28 cellular contexts compared by ENCODE assay signal in the genomic region with DNA sequence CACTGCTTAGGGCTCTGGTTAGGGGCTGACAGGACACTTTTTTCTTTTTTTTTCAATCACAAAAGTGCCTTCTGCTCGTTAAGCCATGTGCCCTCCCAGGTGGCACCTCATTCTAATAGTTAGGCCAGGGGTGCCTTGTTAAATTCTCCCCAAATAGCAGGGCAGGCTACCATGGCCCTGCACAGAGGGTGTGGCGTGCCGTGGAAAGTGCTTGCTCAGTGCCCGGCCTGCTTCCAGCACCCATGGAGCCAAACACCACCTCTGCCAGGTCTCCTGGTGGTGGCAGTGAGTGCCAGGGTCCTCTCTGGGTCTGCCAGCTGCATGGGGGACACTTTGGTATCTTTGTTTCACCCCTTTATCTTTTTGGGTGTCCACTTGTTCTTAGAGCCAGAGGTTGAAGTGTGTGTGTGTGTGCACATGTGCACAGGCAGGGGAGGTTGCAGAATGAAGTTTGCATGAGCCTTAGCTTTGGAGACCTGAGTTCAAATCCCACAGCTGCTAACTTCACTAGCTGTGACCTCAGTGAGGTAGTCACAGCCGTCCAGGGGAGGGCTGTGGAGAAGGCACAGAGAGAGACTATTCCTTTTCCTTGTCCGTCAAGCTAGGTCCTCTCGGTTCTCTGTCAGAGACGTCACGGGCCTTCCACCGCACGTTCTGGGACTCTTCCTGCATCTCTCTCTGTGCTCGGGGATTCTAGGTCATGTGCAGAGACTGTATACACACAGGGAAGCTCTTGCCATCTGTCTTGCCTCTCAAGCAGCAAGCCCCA. TPM values are rescaled to one million over a fixed set of nuclear protein-coding genes. Genes with fewer than 3 reads are reported as not detected.
DNase-seq lines count a peak whose midpoint lies in the region; TF ChIP-seq lines count a peak whose summit lies in the region.
"Had no signal": no experiment of that assay in that cellular context is flagged by ENCODE, and none has a peak within 500 bp of the region (broad histone marks: within the 10 kb centered on the region; RNA-seq: fewer than 3 reads in every experiment).

No MANE protein-coding gene starts in this region.

- TF ChIP-seq CTCF in CD14-positive monocyte (IDR thresholded peaks at IDR 0.05) (no peak), glutamatergic neuron (IDR thresholded peaks at IDR 0.05; ENCODE audit: partially characterized antibody, unreplicated experiment) (no peak)

- H3K9ac ChIP-seq in NT2/D1 (ENCODE audit: insufficient read length, low read depth): peak overlapping the region; percentile 12
- H3K9ac ChIP-seq: BLaER1 treated with 17β-estradiol and CSF1 and Interleukin-3, amounts not matched to agents 10 nM and 100 nM had no signal

- H3K4me1 Mint-ChIP-seq in CD14-positive monocyte: peaks cover 6% of the 10 kb centered on the region
- peaks cover 35% of the 10 kb centered on the region for H3K4me1 Mint-ChIP-seq in glutamatergic neuron (ENCODE audit: low read depth, unreplicated experiment)
- peaks cover 2% of the 10 kb centered on the region for H3K4me1 Mint-ChIP-seq in activated naive CD4-positive, alpha-beta T cell treated with anti-CD3 and anti-CD28 coated beads for 36 hours (ENCODE audit: low read depth)

- H3K27ac Mint-ChIP-seq in CD14-positive monocyte (no peak overlapping the region), glutamatergic neuron (ENCODE audit: unreplicated experiment) (peak overlapping the region; percentile 48)
- H3K27ac Mint-ChIP-seq in activated naive CD4-positive, alpha-beta T cell treated with anti-CD3 and anti-CD28 coated beads for 36 hours: no peak overlapping the region
- H3K27ac Mint-ChIP-seq: CD8-positive, alpha-beta T cell had no signal

- H3K9me3 Mint-ChIP-seq in CD14-positive monocyte (no peaks in the 10 kb centered on the region), glutamatergic neuron (ENCODE audit: unreplicated experiment) (peaks cover 4% of the 10 kb centered on the region)
- H3K9me3 Mint-ChIP-seq in activated naive CD4-positive, alpha-beta T cell treated with anti-CD3 and anti-CD28 coated beads for 36 hours: no peaks in the 10 kb centered on the region
- H3K9me3 Mint-ChIP-seq: CD8-positive, alpha-beta T cell had no signal

- peaks cover 9% of the 10 kb centered on the region for H3K27me3 ChIP-seq in NT2/D1 (ENCODE audit: insufficient read depth, insufficient read length)
- no peaks in the 10 kb centered on the region for H3K27me3 ChIP-seq in H7 (ENCODE audit: control insufficient read depth, insufficient read depth, low read length)
- H3K27me3 ChIP-seq: BLaER1 treated with 17β-estradiol and CSF1 and Interleukin-3, amounts not matched to agents 10 nM and 100 nM had no signal

- H3K4me3 ChIP-seq in NT2/D1 (ENCODE audit: insufficient read length, low read depth): no peak overlapping the region
- H3K4me3 ChIP-seq in H7 (ENCODE audit: insufficient read depth, low read depth, low read length): no peak overlapping the region
- H3K4me3 ChIP-seq: A549; BLaER1 treated with 17β-estradiol and CSF1 and Interleukin-3, amounts not matched to agents 10 nM and 100 nM; PC-9; SJSA1 had no signal

- H3K36me3 Mint-ChIP-seq in CD14-positive monocyte (no peaks in the 10 kb centered on the region), glutamatergic neuron (ENCODE audit: unreplicated experiment) (no peaks in the 10 kb centered on the region)
- no peaks in the 10 kb centered on the region for H3K36me3 Mint-ChIP-seq in activated naive CD4-positive, alpha-beta T cell treated with anti-CD3 and anti-CD28 coated beads for 36 hours (ENCODE audit: low read depth)
- H3K36me3 Mint-ChIP-seq: CD8-positive, alpha-beta T cell had no signal

- DNase-seq in CD14-positive monocyte (ENCODE audit: low spot score): peak; percentile 18
- DNase-seq in NT2/D1 (ENCODE audit: low read depth, low spot score): no peak
- DNase-seq in glutamatergic neuron: no peak
- peak; percentile 52 for DNase-seq in posterior vena cava (ENCODE audit: low spot score)
- no peak for DNase-seq in CD1c-positive myeloid dendritic cell (ENCODE audit: extremely low spot score)
- DNase-seq in NCI-H2029 treated with DMSO at 0.1 percent for 48 hours (lab: John Stamatoyannopoulos, UW): no peak
- no peak for DNase-seq in H7
- no peak for DNase-seq in activated naive CD4-positive, alpha-beta T cell treated with anti-CD3 and anti-CD28 coated beads for 36 hours
- DNase-seq: AML-193; Caco-2; CD8-positive, alpha-beta T cell; Karpas-422; NCI-H1105; NCI-H1436 treated with DMSO at 0.1 percent for 48 hours; NCI-H187 treated with DMSO at 0.1 percent for 48 hours; NCI-H2107; NCI-H446; NCI-H524 treated with DMSO at 0.1 percent for 48 hours; NCI-H82; NK-92 treated with Interleukin-12 subunit alpha and Interleukin-12 subunit beta, amount 100 ng/mL, for 24 hours; PC-9; Right ventricle myocardium superior; RPMI8226 had no signal

- CTCF ChIA-PET in activated naive CD4-positive, alpha-beta T cell treated with anti-CD3 and anti-CD28 coated beads for 36 hours (lab: Charles Lee): interaction anchor here (0.6 kb wide), 1 partner anchor 306 kb away, joined by 3 read pairs; no protein-coding TSS in a partner anchor

- peaks cover 0 to 2% (median 0%) of the 10 kb centered on the region in 3 donors for H3K27me3 Mint-ChIP-seq in CD14-positive monocyte (ENCODE audit: low read depth in 3 of 3)
- peaks cover 4% of the 10 kb centered on the region for H3K27me3 Mint-ChIP-seq in glutamatergic neuron (ENCODE audit: unreplicated experiment)
- H3K27me3 Mint-ChIP-seq in activated naive CD4-positive, alpha-beta T cell treated with anti-CD3 and anti-CD28 coated beads for 36 hours (ENCODE audit: low read depth): no peaks in the 10 kb centered on the region

- intact Hi-C loops in CD14-positive monocyte (cut with micrococcal nuclease): no loop called here
- intact Hi-C loops in posterior vena cava (cut with DNase I): no loop called here
- intact Hi-C loops in activated naive CD4-positive, alpha-beta T cell treated with anti-CD3 and anti-CD28 coated beads for 36 hours (cut with micrococcal nuclease): no loop called here

- no peak overlapping the region for H3K4me3 Mint-ChIP-seq in CD14-positive monocyte
- no peak overlapping the region for H3K4me3 Mint-ChIP-seq in glutamatergic neuron (ENCODE audit: unreplicated experiment)
- H3K4me3 Mint-ChIP-seq in activated naive CD4-positive, alpha-beta T cell treated with anti-CD3 and anti-CD28 coated beads for 36 hours: no peak overlapping the region
- H3K4me3 Mint-ChIP-seq: CD8-positive, alpha-beta T cell had no signal

- H3K36me3 ChIP-seq in NT2/D1 (ENCODE audit: insufficient read depth, insufficient read length, low read length): no peaks in the 10 kb centered on the region
- H3K36me3 ChIP-seq in H7 (replicated peaks; ENCODE audit: control insufficient read depth, insufficient read depth, low read length): no peaks in the 10 kb centered on the region
- H3K36me3 ChIP-seq: BLaER1 treated with 17β-estradiol and CSF1 and Interleukin-3, amounts not matched to agents 10 nM and 100 nM; SJSA1 had no signal

- no peaks in the 10 kb centered on the region for H3K9me3 ChIP-seq in NT2/D1 (ENCODE audit: insufficient read depth, low read length)
- H3K9me3 ChIP-seq: A549; BLaER1 treated with 17β-estradiol and CSF1 and Interleukin-3, amounts not matched to agents 10 nM and 100 nM; Caco-2; SJSA1 had no signal

- H3K4me1 ChIP-seq in NT2/D1 (ENCODE audit: insufficient read depth, insufficient read length): peaks cover 12% of the 10 kb centered on the region
- H3K4me1 ChIP-seq: A549, Caco-2, SJSA1 had no signal

RNA-seq across cellular contexts. Expression of a gene that starts 39.9 kb away (rescaled TPM):
- 100 to 1,000 TPM; 270 to 447 TPM for polyA plus RNA-seq in CD14-positive monocyte
- total RNA-seq in glutamatergic neuron (ENCODE audit: unreplicated experiment) (not detected), posterior vena cava (10 to 100 TPM; 19.6 to 33.4 TPM)
- 0.04 and 0.97 TPM in 2 replicates for total RNA-seq in H7 (2014; rRNA removed; shearing (Covaris generic))
- total RNA-seq in activated naive CD4-positive, alpha-beta T cell treated with anti-CD3 and anti-CD28 coated beads for 36 hours: under 1 TPM; 0.19 to 0.25 TPM
- total RNA-seq: H4, HT1080, PC-9, SJSA1 had no signal
- polyA plus RNA-seq: A549 had no signal

RNA-seq across cellular contexts. Expression of a gene that starts 58.5 kb away (rescaled TPM):
- 10 to 100 TPM; 66.4 to 68.1 TPM for polyA plus RNA-seq in CD14-positive monocyte
- total RNA-seq in glutamatergic neuron (ENCODE audit: unreplicated experiment): 65.4 TPM
- total RNA-seq in posterior vena cava: 10 to 100 TPM; 46.4 to 48.3 TPM
- total RNA-seq in H7 (2014; rRNA removed; shearing (Covaris generic)): 145 and 190 TPM in 2 replicates
- 100 to 1,000 TPM; 122 to 141 TPM for total RNA-seq in activated naive CD4-positive, alpha-beta T cell treated with anti-CD3 and anti-CD28 coated beads for 36 hours

Comparison
In these comparisons a context has a peak if more than half of its experiments do, and no peak if none do; other contexts are left out.
1. DNase-seq: peak in CD14-positive monocyte (single experiment) and posterior vena cava (single experiment); none in NT2/D1 (single experiment), glutamatergic neuron (single experiment), CD1c-positive myeloid dendritic cell (single experiment), NCI-H2029 treated with DMSO at 0.1 percent for 48 hours (single experiment), H7 (single experiment) and activated naive CD4-positive, alpha-beta T cell treated with anti-CD3 and anti-CD28 coated beads for 36 hours (single experiment).
2. RNA of a gene that starts 39.9 kb away (total RNA-seq): 19.6 to 33.4 TPM in posterior vena cava; 0.04 to 0.97 TPM in H7, 0.19 to 0.25 TPM in activated naive CD4-positive, alpha-beta T cell treated with anti-CD3 and anti-CD28 coated beads for 36 hours and not detected in glutamatergic neuron (single experiment); every median in the first group is over 10 times any median in the second.